9 cellular contexts compared by ENCODE assay signal in the genomic region with DNA sequence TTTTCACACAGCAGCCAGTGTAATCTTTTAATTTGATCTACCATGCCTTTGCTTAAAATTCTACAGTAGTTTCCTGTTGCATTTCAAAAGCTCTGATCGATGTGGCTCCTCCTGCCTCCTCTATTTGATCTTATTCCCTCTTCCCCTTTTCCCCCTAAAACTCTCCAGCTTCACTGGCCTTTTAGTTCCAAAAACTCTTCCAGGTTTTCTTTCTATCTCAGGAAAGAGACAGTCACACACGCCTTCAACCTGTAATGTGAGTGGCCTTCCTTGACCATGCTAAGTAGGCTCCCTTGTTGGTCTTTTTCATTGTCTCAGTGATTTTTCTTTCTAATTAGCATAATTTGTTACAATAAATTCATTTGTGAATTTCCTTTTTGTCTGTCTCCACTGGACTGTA. TPM values are rescaled to one million over a fixed set of nuclear protein-coding genes. Genes with fewer than 3 reads are reported as not detected.
DNase-seq lines count a peak whose midpoint lies in the region; ATAC-seq and TF ChIP-seq lines count a peak whose summit lies in the region.
"Had no signal": no experiment of that assay in that cellular context is flagged by ENCODE, and none has a peak within 500 bp of the region (broad histone marks: within the 10 kb centered on the region; RNA-seq: fewer than 3 reads in every experiment).

No MANE protein-coding gene starts in this region.

- peak overlapping the region; percentile 68 for H3K4me3 ChIP-seq in GM12875 (ENCODE audit: low read depth, low read length)
- H3K4me3 ChIP-seq in epithelial cell of proximal tubule (ENCODE audit: low read depth, low read length), result peak overlapping the region; percentile 80

- TF ChIP-seq CTCF in GM12875 (IDR thresholded peaks at IDR 0.05; ENCODE audit: borderline replicate concordance, insufficient read depth, low read depth, low read length) (no peak), epithelial cell of proximal tubule (conservative IDR thresholded peaks at IDR 0.05; ENCODE audit: low read depth, low read length) (no peak)

- DNase-seq in OCI-M1 (lab: John Stamatoyannopoulos, UW), result peak; percentile 45
- DNase-seq in epithelial cell of proximal tubule (ENCODE audit: low read depth), result no peak
- DNase-seq in retina, result peak; percentile 13
- DNase-seq in hepatic stellate cell (ENCODE audit: low spot score), result no peak
- DNase-seq in SKM-1 treated with dmso at 0.1 percent for 144 hours (lab: John Stamatoyannopoulos, UW; ENCODE audit: unreplicated experiment), result no peak
- DNase-seq in AG20443 (ENCODE audit: low spot score), result no peak
- DNase-seq: pancreas had no signal

- no peak for ATAC-seq in GM19463 (IDR thresholded peaks at IDR 0.05; ENCODE audit: unreplicated experiment)

RNA-seq across cellular contexts. Expression of a gene that starts 1.0 kb away (rescaled TPM):
- 3.3 and 4.7 TPM in 2 replicates for total RNA-seq in epithelial cell of proximal tubule

Comparison
In these comparisons a context has a peak if more than half of its experiments do, and no peak if none do; other contexts are left out.
1. DNase-seq: peak in OCI-M1 (single experiment) and retina (single experiment); none in epithelial cell of proximal tubule (single experiment), hepatic stellate cell (single experiment), SKM-1 treated with dmso at 0.1 percent for 144 hours (single experiment) and AG20443 (single experiment).